In the genomic region with DNA sequence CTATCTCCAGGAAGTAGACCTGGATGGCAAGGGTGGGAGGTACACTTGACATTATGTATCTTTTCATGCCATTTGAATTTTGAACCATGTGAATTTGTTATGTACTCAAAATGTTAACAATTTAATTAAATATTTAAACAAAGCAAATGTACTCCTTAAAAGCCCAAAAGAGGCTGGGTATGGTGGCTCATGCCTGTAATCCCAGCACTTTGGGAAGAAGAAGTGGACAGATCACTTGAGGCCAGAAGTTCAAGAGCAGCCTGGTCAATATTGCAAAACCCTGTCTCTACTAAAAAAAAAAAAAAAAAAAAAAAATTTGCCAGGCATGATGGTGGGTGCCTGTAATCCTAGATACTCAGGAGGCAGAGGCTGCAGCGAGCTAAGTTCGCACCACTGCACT, we compare ENCODE assay signal across 23 cellular contexts.
A peak's percentile ranks its signal among the peaks of the same experiment; 100 is the strongest.
DNase-seq lines count a peak whose midpoint lies in the region; ATAC-seq, FAIRE-seq and TF ChIP-seq lines count a peak whose summit lies in the region.
"Had no signal": no experiment of that assay in that cellular context is flagged by ENCODE, and none has a peak within 500 bp of the region (broad histone marks: within the 10 kb centered on the region; RNA-seq: fewer than 3 reads in every experiment).

No MANE protein-coding gene starts in this region.

- CTCF ChIA-PET in GM12878 (lab: Yijun Ruan, JAX), result interaction anchor here (0.6 to 4.2 kb wide), 4 partner anchors 17 to 109 kb away, joined by 3 to 27 read pairs (median 3); no protein-coding TSS in a partner anchor

- H3K4me1 ChIP-seq in GM12878 (ENCODE audit: control insufficient read depth, insufficient read depth, low read length) (peaks cover 29% of the 10 kb centered on the region), lung (ENCODE audit: control insufficient read depth in 2 of 2, insufficient read depth in 2 of 2, low read length in 2 of 2) (peaks cover 6 to 17% of the 10 kb centered on the region in 2 donors)

- H4K20me1 ChIP-seq in GM12878 (ENCODE audit: control insufficient read depth, insufficient read depth), result no peaks in the 10 kb centered on the region

- no peak overlapping the region for H3K4me3 ChIP-seq in GM12878
- no peak overlapping the region for H3K4me3 ChIP-seq in lung
- H3K4me3 ChIP-seq: BLaER1 treated with 17β-estradiol and CSF1 and Interleukin-3, amounts not matched to agents 10 nM and 100 nM; PC-9; SK-N-MC had no signal

- H2AFZ ChIP-seq in GM12878 (ENCODE audit: control insufficient read depth, low read depth, low read length), result no peak overlapping the region
- H2AFZ ChIP-seq: PC-9 had no signal

- peak overlapping the region; percentile 35; the same call in 1 of the 2 replicates for H3K27ac ChIP-seq in GM12878 (ENCODE audit: control insufficient read depth, insufficient read depth)
- no peak overlapping the region for H3K27ac ChIP-seq in lung (ENCODE audit: low read depth in 1 of 2, low read length in 1 of 2)
- H3K27ac ChIP-seq: BLaER1 treated with 17β-estradiol and CSF1 and Interleukin-3, amounts not matched to agents 10 nM and 100 nM; PC-9; SK-N-MC had no signal

- H3K79me2 ChIP-seq in GM12878 (ENCODE audit: control insufficient read depth, insufficient read depth, low read length), result peaks cover 84% of the 10 kb centered on the region

- in situ Hi-C loops in GM12878 (cut with MboI), result no loop called here

- TF ChIP-seq POLR2A in GM18505 (IDR thresholded peaks at IDR 0.05; ENCODE audit: borderline replicate concordance, extremely low read depth, insufficient read depth, insufficient read length) (no peak), GM12878 (IDR thresholded peaks at IDR 0.05; ENCODE audit: low read depth, low read length) (no peak)

- SMC1A ChIA-PET in GM12878 (lab: Charles Lee; ENCODE audit: uncharacterized antibody, unreplicated experiment), result interaction anchor here (1.5 to 5.0 kb wide), 9 partner anchors 9 to 120 kb away, joined by 3 to 30 read pairs (median 10); no protein-coding TSS in a partner anchor

- TF ChIP-seq CTCF in GM12878 (IDR thresholded peaks at IDR 0.05 in 2 of 3, conservative IDR thresholded peaks at IDR 0.05 in 1 of 3; ENCODE audit: control insufficient read depth in 2 of 3, extremely low read depth in 1 of 3, insufficient read depth in 1 of 3, low read depth in 3 of 3, low read length in 3 of 3) (no peak), lung (IDR thresholded peaks at IDR 0.05; ENCODE audit: control extremely low read depth, extremely low read depth) (no peak), GM10266 (IDR thresholded peaks at IDR 0.05; ENCODE audit: control insufficient read depth, insufficient read depth, low read depth, missing control alignments) (no peak)

- no peak for FAIRE-seq in GM12878 (lab: Jason Lieb, UNC)
- FAIRE-seq: HTR-8/SVneo had no signal

- H3K4me2 ChIP-seq in GM12878 (ENCODE audit: control insufficient read depth, insufficient read depth), result peak overlapping the region; percentile 56; the same call in 1 of the 2 replicates
- H3K4me2 ChIP-seq: PC-9 had no signal

- RAD21 ChIA-PET in GM12878 (lab: Charles Lee; ENCODE audit: unreplicated experiment), result interaction anchor here (0.6 to 2.1 kb wide), 5 partner anchors 9 to 795 kb away, joined by 3 to 8 read pairs (median 5); no protein-coding TSS in a partner anchor

- ATAC-seq in GM18505 (IDR thresholded peaks at IDR 0.05; ENCODE audit: unreplicated experiment) (peak; percentile 5), GM12878 (no peak), lung (ENCODE audit: insufficient read depth, low FRiP score) (peak; percentile 48)
- ATAC-seq: CD8-positive, alpha-beta T cell had no signal

- H3K9me3 ChIP-seq in GM12878 (replicated peaks; ENCODE audit: control insufficient read depth, insufficient read depth, low read length) (no peaks in the 10 kb centered on the region), lung (ENCODE audit: control insufficient read depth in 2 of 2, insufficient read depth in 1 of 2, low read length in 1 of 2) (no peaks in the 10 kb centered on the region)
- H3K9me3 ChIP-seq: BLaER1 treated with 17β-estradiol and CSF1 and Interleukin-3, amounts not matched to agents 10 nM and 100 nM had no signal

- WGBS in GM12878 (ENCODE audit: insufficient coverage, insufficient replicate concordance, low lambda C conversion rate, missing lambda C conversion rate), result 96% methylated on average over 2 of the region's 2 CpGs
- WGBS in lung, 2 donors, result 75 to 93% methylated on average over 2 of the region's 2 CpGs

- no TSS peak for BruUV-seq in GM12878 (replicated peaks; lab: Mats Ljungman, UMichigan)

- POLR2A ChIA-PET in GM12878 (lab: Charles Lee), result interaction anchor here (3.9 kb wide), 1 partner anchor 9 kb away, joined by 30 read pairs; no protein-coding TSS in a partner anchor

- DNase-seq in GM12878 (ENCODE audit: low read depth, low spot score) (no peak), lung (ENCODE audit: low spot score) (peak; percentile 43), NCI-H2029 treated with DMSO at 0.1 percent for 48 hours (lab: John Stamatoyannopoulos, UW) (no peak), Ammon's horn (ENCODE audit: low spot score) (no peak), GM10266 (ENCODE audit: extremely low spot score) (no peak), DMS79 (lab: John Stamatoyannopoulos, UW) (no peak)
- DNase-seq: CD8-positive, alpha-beta T cell; EL; GF-D8; IMR-90; Karpas-422; NCI-H1105 treated with DMSO at 0.1 percent for 48 hours; NCI-H2081; NCI-H2171; NCI-H526; PC-9; RPMI8226; SHP77 treated with DMSO at 0.1 percent for 48 hours; SW 1271 had no signal

- TF ChIP-seq RAD21 in GM12878 (IDR thresholded peaks at IDR 0.05; ENCODE audit: insufficient read depth, low read depth, low read length), result no peak

- no peak overlapping the region for H3K9ac ChIP-seq in GM12878 (ENCODE audit: control insufficient read depth, insufficient read depth, low read length)
- H3K9ac ChIP-seq: BLaER1 treated with 17β-estradiol and CSF1 and Interleukin-3, amounts not matched to agents 10 nM and 100 nM had no signal

- intact Hi-C loops in GM12878 (cut with micrococcal nuclease; ENCODE audit: unreplicated experiment), result no loop called here

- H3K27me3 ChIP-seq in GM12878 (replicated peaks in 1 of 2; ENCODE audit: control insufficient read depth in 2 of 2, insufficient read depth in 2 of 2, low read length in 1 of 2) (no peaks in the 10 kb centered on the region), lung (ENCODE audit: control insufficient read depth, insufficient read depth) (no peaks in the 10 kb centered on the region)
- H3K27me3 ChIP-seq: BLaER1 treated with 17β-estradiol and CSF1 and Interleukin-3, amounts not matched to agents 10 nM and 100 nM had no signal

- no peak for TF ChIP-seq EP300 in GM12878 (IDR thresholded peaks at IDR 0.05; ENCODE audit: borderline replicate concordance in 1 of 2, control insufficient read depth in 1 of 2, low read depth in 2 of 2, low read length in 2 of 2)

- 0 out of 4 replicates have a peak, but pooled peaks cover 0 to 3% of the 10 kb centered on the region in 2 experiments for H3K36me3 ChIP-seq in GM12878 (ENCODE audit: control insufficient read depth in 2 of 2, insufficient read depth in 2 of 2, low read length in 1 of 2)
- H3K36me3 ChIP-seq in lung (ENCODE audit: control insufficient read depth in 2 of 2, insufficient read depth in 2 of 2, low read length in 2 of 2), result no peaks in the 10 kb centered on the region

TF ChIP-seq in GM12878, 131 proteins besides CTCF, POLR2A, EP300 and RAD21 (continues in another document):
- TF ChIP-seq TARDBP (IDR thresholded peaks at IDR 0.05; ENCODE audit: borderline replicate concordance), result no peak
- no peak for TF ChIP-seq SMAD1 (IDR thresholded peaks at IDR 0.05; ENCODE audit: low read depth, partially characterized antibody)
- TF ChIP-seq NFXL1 (IDR thresholded peaks at IDR 0.05; ENCODE audit: borderline replicate concordance), result no peak
- TF ChIP-seq SP1 (IDR thresholded peaks at IDR 0.05; ENCODE audit: low read depth, low read length), result no peak
- no peak for TF ChIP-seq RELA (IDR thresholded peaks at IDR 0.05; ENCODE audit: borderline replicate concordance, partially characterized antibody)
- TF ChIP-seq NFYA (IDR thresholded peaks at IDR 0.05; ENCODE audit: borderline replicate concordance, low read depth, low read length), result no peak
- TF ChIP-seq NBN (IDR thresholded peaks at IDR 0.05), result no peak
- TF ChIP-seq TAF1 (IDR thresholded peaks at IDR 0.05; ENCODE audit: borderline replicate concordance, low read depth, low read length), result no peak
- no peak for TF ChIP-seq RBBP5 (conservative IDR thresholded peaks at IDR 0.05)
- TF ChIP-seq PAX8 (IDR thresholded peaks at IDR 0.05), result no peak
- no peak for TF ChIP-seq BMI1 (IDR thresholded peaks at IDR 0.05; ENCODE audit: borderline replicate concordance)
- TF ChIP-seq, protein P1, sequence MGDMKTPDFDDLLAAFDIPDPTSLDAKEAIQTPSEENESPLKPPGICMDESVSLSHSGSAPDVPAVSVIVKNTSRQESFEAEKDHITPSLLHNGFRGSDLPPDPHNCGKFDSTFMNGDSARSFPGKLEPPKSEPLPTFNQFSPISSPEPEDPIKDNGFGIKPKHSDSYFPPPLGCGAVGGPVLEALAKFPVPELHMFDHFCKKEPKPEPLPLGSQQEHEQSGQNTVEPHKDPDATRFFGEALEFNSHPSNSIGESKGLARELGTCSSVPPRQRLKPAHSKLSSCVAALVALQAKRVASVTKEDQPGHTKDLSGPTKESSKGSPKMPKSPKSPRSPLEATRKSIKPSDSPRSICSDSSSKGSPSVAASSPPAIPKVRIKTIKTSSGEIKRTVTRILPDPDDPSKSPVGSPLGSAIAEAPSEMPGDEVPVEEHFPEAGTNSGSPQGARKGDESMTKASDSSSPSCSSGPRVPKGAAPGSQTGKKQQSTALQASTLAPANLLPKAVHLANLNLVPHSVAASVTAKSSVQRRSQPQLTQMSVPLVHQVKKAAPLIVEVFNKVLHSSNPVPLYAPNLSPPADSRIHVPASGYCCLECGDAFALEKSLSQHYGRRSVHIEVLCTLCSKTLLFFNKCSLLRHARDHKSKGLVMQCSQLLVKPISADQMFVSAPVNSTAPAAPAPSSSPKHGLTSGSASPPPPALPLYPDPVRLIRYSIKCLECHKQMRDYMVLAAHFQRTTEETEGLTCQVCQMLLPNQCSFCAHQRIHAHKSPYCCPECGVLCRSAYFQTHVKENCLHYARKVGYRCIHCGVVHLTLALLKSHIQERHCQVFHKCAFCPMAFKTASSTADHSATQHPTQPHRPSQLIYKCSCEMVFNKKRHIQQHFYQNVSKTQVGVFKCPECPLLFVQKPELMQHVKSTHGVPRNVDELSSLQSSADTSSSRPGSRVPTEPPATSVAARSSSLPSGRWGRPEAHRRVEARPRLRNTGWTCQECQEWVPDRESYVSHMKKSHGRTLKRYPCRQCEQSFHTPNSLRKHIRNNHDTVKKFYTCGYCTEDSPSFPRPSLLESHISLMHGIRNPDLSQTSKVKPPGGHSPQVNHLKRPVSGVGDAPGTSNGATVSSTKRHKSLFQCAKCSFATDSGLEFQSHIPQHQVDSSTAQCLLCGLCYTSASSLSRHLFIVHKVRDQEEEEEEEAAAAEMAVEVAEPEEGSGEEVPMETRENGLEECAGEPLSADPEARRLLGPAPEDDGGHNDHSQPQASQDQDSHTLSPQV (IDR thresholded peaks at IDR 0.05), result no peak
- no peak for TF ChIP-seq POLR2AphosphoS5 (IDR thresholded peaks at IDR 0.05; ENCODE audit: low read length)
- TF ChIP-seq BCL11A (IDR thresholded peaks at IDR 0.05; ENCODE audit: low read depth, low read length), result no peak
- TF ChIP-seq EED (IDR thresholded peaks at IDR 0.05; ENCODE audit: low read depth), result no peak
